Comparison of ENCODE assay signal across 33 cellular contexts in genomic region chr17:49886036-49886435, GRCh38. TPM values are rescaled to one million over a fixed set of nuclear protein-coding genes. Genes with fewer than 3 reads are reported as not detected.
"Had no signal": no experiment of that assay in that cellular context is flagged by ENCODE, and none has a peak within 500 bp of the region (broad histone marks: within the 10 kb centered on the region; RNA-seq: fewer than 3 reads in every experiment).

No MANE protein-coding gene starts in this region.

- DNase-seq: colonic mucosa; effector CD8-positive, alpha-beta T cell; endodermal cell; foreskin fibroblast; gastrocnemius medialis; head of caudate nucleus; left cardiac atrium; left lung; mucosa of descending colon; naive B cell; psoas muscle; right cardiac atrium; spleen; stimulated activated CD4-positive, alpha-beta T cell treated with anti-CD3 and anti-CD28 coated beads, Interleukin-4, amount 100 ng/mL, for 4 hours; stimulated activated naive CD8-positive, alpha-beta T cell treated with anti-CD3 and anti-CD28 coated beads, Interleukin-15, Interleukin-2, amounts not matched to agents 100 U/mL and 50 U/mL, for 24 hours; substantia nigra; transverse colon had no signal

- H3K9me3 ChIP-seq: colonic mucosa, gastrocnemius medialis, left lung, mucosa of descending colon, psoas muscle, spleen, thoracic aorta, transverse colon had no signal

- H3K9ac ChIP-seq: parathyroid adenoma had no signal

- H3K4me3 Mint-ChIP-seq: dendritic cell treated with granulocyte-macrophage colony-stimulating factor and Interleukin-4, amounts not matched to agents 40 ng/mL and 50 ng/mL, for 4 days; endodermal cell; naive B cell; natural killer cell treated with Interleukin-12 subunit alpha and Interleukin-12 subunit beta and Interleukin-15 and Interleukin-18, amount 100 ng/mL, for 72 hours; neural crest cell; stimulated activated memory B cell treated with anti-CD40 and anti-IgM and Interleukin-4, amounts not matched to agents 10 μg/mL and 1 μg/mL and 100 μg/mL, for 72 hours had no signal

- H3K4me1 ChIP-seq: colonic mucosa, gastrocnemius medialis, parathyroid adenoma, psoas muscle had no signal

- H3K36me3 ChIP-seq: colonic mucosa, gastrocnemius medialis, left lung, spleen, thoracic aorta, transverse colon had no signal

- H3K27ac ChIP-seq: colonic mucosa, gastrocnemius medialis, left lung, parathyroid adenoma, psoas muscle, spleen, thoracic aorta, transverse colon had no signal

- H3K9me3 Mint-ChIP-seq: dendritic cell treated with granulocyte-macrophage colony-stimulating factor and Interleukin-4, amounts not matched to agents 40 ng/mL and 50 ng/mL, for 4 days; endodermal cell; naive B cell; natural killer cell treated with Interleukin-12 subunit alpha and Interleukin-12 subunit beta and Interleukin-15 and Interleukin-18, amount 100 ng/mL, for 72 hours; neural crest cell; stimulated activated memory B cell treated with anti-CD40 and anti-IgM and Interleukin-4, amounts not matched to agents 10 μg/mL and 1 μg/mL and 100 μg/mL, for 72 hours had no signal

- H2AFZ ChIP-seq: parathyroid adenoma had no signal

- H3K79me2 ChIP-seq: parathyroid adenoma had no signal

- H3K4me1 Mint-ChIP-seq: neural crest cell; stimulated activated memory B cell treated with anti-CD40 and anti-IgM and Interleukin-4, amounts not matched to agents 10 μg/mL and 1 μg/mL and 100 μg/mL, for 72 hours had no signal

- H3K27ac Mint-ChIP-seq: dendritic cell treated with granulocyte-macrophage colony-stimulating factor and Interleukin-4, amounts not matched to agents 40 ng/mL and 50 ng/mL, for 4 days; endodermal cell; naive B cell; natural killer cell treated with Interleukin-12 subunit alpha and Interleukin-12 subunit beta and Interleukin-15 and Interleukin-18, amount 100 ng/mL, for 72 hours; stimulated activated memory B cell treated with anti-CD40 and anti-IgM and Interleukin-4, amounts not matched to agents 10 μg/mL and 1 μg/mL and 100 μg/mL, for 72 hours had no signal

- H3K4me3 ChIP-seq: colonic mucosa, gastrocnemius medialis, left lung, mucosa of descending colon, psoas muscle, skin epidermis, spleen, thoracic aorta, transverse colon had no signal

- ATAC-seq: esophagus mucosa; gastrocnemius medialis; left cardiac atrium; left lung; mucosa of descending colon; natural killer cell treated with Interleukin-12 subunit alpha and Interleukin-12 subunit beta and Interleukin-15 and Interleukin-18, amount 100 ng/mL, for 72 hours; psoas muscle; right cardiac atrium; stimulated activated memory B cell treated with anti-CD40 and anti-IgM and Interleukin-4, amounts not matched to agents 10 μg/mL and 1 μg/mL and 100 μg/mL, for 72 hours; stimulated activated naive CD8-positive, alpha-beta T cell treated with anti-CD3 and anti-CD28 coated beads, Interleukin-15, Interleukin-2, amounts not matched to agents 100 U/mL and 50 U/mL, for 24 hours had no signal

- H3K36me3 Mint-ChIP-seq: naive B cell; natural killer cell treated with Interleukin-12 subunit alpha and Interleukin-12 subunit beta and Interleukin-15 and Interleukin-18, amount 100 ng/mL, for 72 hours; stimulated activated memory B cell treated with anti-CD40 and anti-IgM and Interleukin-4, amounts not matched to agents 10 μg/mL and 1 μg/mL and 100 μg/mL, for 72 hours had no signal

RNA-seq across cellular contexts. Expression of gene TAC4, which starts 38.2 kb away (rescaled TPM):
- total RNA-seq: chondrocyte; colonic mucosa; esophagus mucosa; gastrocnemius medialis; glomerular endothelial cell; kidney epithelial cell; left cardiac atrium; left lung; lower leg skin; lung microvascular endothelial cell; mucosa of descending colon; natural killer cell treated with Interleukin-12 subunit alpha and Interleukin-12 subunit beta and Interleukin-15 and Interleukin-18, amount 100 ng/mL, for 72 hours; neural crest cell; osteoblast; psoas muscle; renal cortical epithelial cell; spleen; thoracic aorta; transverse colon had no signal
- polyA plus RNA-seq: psoas muscle, spleen, urinary bladder had no signal
